17 cellular contexts compared by ENCODE assay signal in genomic region chr1:206537141-206537540, GRCh38.
"Had no signal": no experiment of that assay in that cellular context is flagged by ENCODE, and none has a peak within 500 bp of the region (broad histone marks: within the 10 kb centered on the region; RNA-seq: fewer than 3 reads in every experiment).

No MANE protein-coding gene starts in this region.

- ATAC-seq: activated CD8-positive, alpha-beta memory T cell treated with anti-CD3 and anti-CD28 coated beads, Interleukin-2, amount 10 ng/mL, durations not matched to agents 7 days and 5 days; activated naive CD4-positive, alpha-beta T cell treated with anti-CD3 and anti-CD28 coated beads, Interleukin-2, amount 50 U/mL, for 72 hours; heart left ventricle; left colon; naive thymus-derived CD4-positive, alpha-beta T cell; stimulated activated memory B cell treated with anti-CD40 and anti-IgM and Interleukin-4, amounts not matched to agents 10 μg/mL and 1 μg/mL and 100 μg/mL, for 72 hours had no signal

- H3K9me3 ChIP-seq: heart left ventricle, thyroid gland had no signal

- H3K4me3 ChIP-seq: heart left ventricle, lung, thyroid gland had no signal

- H3K27me3 ChIP-seq: heart left ventricle, thyroid gland had no signal

- H3K27ac ChIP-seq: epithelial cell of prostate, heart left ventricle had no signal

- H3K36me3 ChIP-seq: heart left ventricle, thyroid gland had no signal

- DNase-seq: activated CD4-positive, alpha-beta memory T cell treated with anti-CD3 and anti-CD28 coated beads for 36 hours; activated CD4-positive, alpha-beta T cell treated with anti-CD3 and anti-CD28 coated beads for 1 hour; activated CD8-positive, alpha-beta memory T cell treated with anti-CD3 and anti-CD28 coated beads, Interleukin-2, amount 10 ng/mL, durations not matched to agents 7 days and 5 days; activated T-cell treated with anti-CD3 and anti-CD28 coated beads, Interleukin-2, amount 50 U/mL, for 24 hours; amygdala; foreskin melanocyte; heart left ventricle; left colon; naive thymus-derived CD4-positive, alpha-beta T cell; stimulated activated CD4-positive, alpha-beta T cell treated with anti-CD3 and anti-CD28 coated beads, Interleukin-2, amount 100 ng/mL, for 48 hours; T-helper 1 cell; T1000; thyroid gland had no signal
